ENCODE assay signal across 13 cellular contexts in genomic region chr3:106423321-106424225, GRCh38.
DNase-seq lines count a peak whose midpoint lies in the region; ATAC-seq, FAIRE-seq and TF ChIP-seq lines count a peak whose summit lies in the region.
"Had no signal": no experiment of that assay in that cellular context is flagged by ENCODE, and none has a peak within 500 bp of the region (broad histone marks: within the 10 kb centered on the region; RNA-seq: fewer than 3 reads in every experiment).

No MANE protein-coding gene starts in this region.

- H3K27me3 Mint-ChIP-seq in immature natural killer cell (ENCODE audit: low read depth in 3 of 3), result no peaks in the 10 kb centered on the region
- H3K27me3 Mint-ChIP-seq: progenitor cell of endocrine pancreas had no signal

- H3K9me3 ChIP-seq in upper lobe of left lung, result no peaks in the 10 kb centered on the region
- H3K9me3 ChIP-seq: SJCRH30 had no signal

- peak; percentile 50 for ATAC-seq in HG03460 (IDR thresholded peaks at IDR 0.05; ENCODE audit: unreplicated experiment)
- no peak for ATAC-seq in GM19463 (IDR thresholded peaks at IDR 0.05; ENCODE audit: unreplicated experiment)
- no peak for ATAC-seq in upper lobe of left lung (ENCODE audit: low FRiP score in 2 of 2)

- H3K36me3 ChIP-seq in upper lobe of left lung, result no peaks in the 10 kb centered on the region
- H3K36me3 ChIP-seq: SJCRH30 had no signal

- DNase-seq in A172 (ENCODE audit: low spot score), result peak; percentile 53
- DNase-seq in GM12891 (ENCODE audit: insufficient read length, low spot score), result no peak
- DNase-seq in epithelial cell of esophagus (ENCODE audit: low read depth), result peak; percentile 69
- DNase-seq in immature natural killer cell, result no peak
- no peak for DNase-seq in activated gamma-delta T cell treated with Interleukin-2 at 50 U/mL for 16 hours
- DNase-seq in upper lobe of left lung, result no peak
- DNase-seq: aorta, NCI-H1105, NCI-H69, SJCRH30 had no signal

- TF ChIP-seq CTCF in epithelial cell of esophagus (IDR thresholded peaks at IDR 0.05; ENCODE audit: insufficient read depth, low read depth, low read length, missing control alignments), result no peak
- no peak for TF ChIP-seq CTCF in upper lobe of left lung (IDR thresholded peaks at IDR 0.05)

- H3K27ac Mint-ChIP-seq in immature natural killer cell, result no peak overlapping the region
- H3K27ac Mint-ChIP-seq: progenitor cell of endocrine pancreas had no signal

- peaks cover 0 to 5% (median 0%) of the 10 kb centered on the region in 3 donors for H3K36me3 Mint-ChIP-seq in immature natural killer cell

- H3K4me3 Mint-ChIP-seq in immature natural killer cell, result no peak overlapping the region

- H3K9me3 Mint-ChIP-seq in immature natural killer cell, result no peaks in the 10 kb centered on the region

- H3K4me3 ChIP-seq in epithelial cell of esophagus (ENCODE audit: low read length) (no peak overlapping the region), upper lobe of left lung (no peak overlapping the region)
- H3K4me3 ChIP-seq: SJCRH30 had no signal

- FAIRE-seq in GM12891 (lab: Jason Lieb, UNC), result peak; percentile 5

- 69 to 70% methylated on average over 7 of the region's 7 CpGs for WGBS in upper lobe of left lung, 2 donors

- H3K4me1 Mint-ChIP-seq in immature natural killer cell, result peaks cover 0 to 4% of the 10 kb centered on the region in 2 donors

- TF ChIP-seq EP300 in upper lobe of left lung (IDR thresholded peaks at IDR 0.05), result no peak

- H3K27me3 ChIP-seq in upper lobe of left lung, result no peaks in the 10 kb centered on the region

- no peak overlapping the region for H3K27ac ChIP-seq in upper lobe of left lung
- H3K27ac ChIP-seq: SJCRH30 had no signal

- no peak for TF ChIP-seq POLR2A in GM12891 (IDR thresholded peaks at IDR 0.05; ENCODE audit: low read depth, low read length)
- no peak for TF ChIP-seq POLR2A in upper lobe of left lung (IDR thresholded peaks at IDR 0.05)

- H3K4me1 ChIP-seq in upper lobe of left lung, result no peaks in the 10 kb centered on the region

TF ChIP-seq in GM12891, 5 proteins besides CTCF, POLR2A, EP300 and RAD21:
- TF ChIP-seq POU2F2 (IDR thresholded peaks at IDR 0.05; ENCODE audit: low read depth, low read length) (no peak), PAX5 (IDR thresholded peaks at IDR 0.05; ENCODE audit: insufficient read depth, low read length, severe bottlenecking) (no peak), POLR2AphosphoS5 (IDR thresholded peaks at IDR 0.05; ENCODE audit: low read depth, low read length) (no peak), TAF1 (IDR thresholded peaks at IDR 0.05; ENCODE audit: low read depth, low read length) (no peak), SPI1 (IDR thresholded peaks at IDR 0.05; ENCODE audit: low read depth, low read length) (peak; percentile 35; the same call in 1 of the 2 replicates)

Comparison
In these comparisons a context has a peak if more than half of its experiments do, and no peak if none do; other contexts are left out.
1. DNase-seq: peak in A172 (single experiment) and epithelial cell of esophagus (single experiment); none in GM12891 (single experiment), immature natural killer cell (0 of 3), activated gamma-delta T cell treated with Interleukin-2 at 50 U/mL for 16 hours (single experiment) and upper lobe of left lung (0 of 2).